24 cellular contexts compared by ENCODE assay signal in genomic region chr21:16072176-16072575, GRCh38.
DNase-seq lines count a peak whose midpoint lies in the region; ATAC-seq, FAIRE-seq and TF ChIP-seq lines count a peak whose summit lies in the region.
"Had no signal": no experiment of that assay in that cellular context is flagged by ENCODE, and none has a peak within 500 bp of the region (broad histone marks: within the 10 kb centered on the region; RNA-seq: fewer than 3 reads in every experiment).

No MANE protein-coding gene starts in this region.

- H3K9ac ChIP-seq in astrocyte (ENCODE audit: low read length), result peak overlapping the region; percentile 84
- H3K9ac ChIP-seq: neural progenitor cell, SK-N-SH had no signal

- ATAC-seq in psoas muscle, result no peak
- no peak for ATAC-seq in HG03565 (IDR thresholded peaks at IDR 0.05; ENCODE audit: unreplicated experiment)
- ATAC-seq: activated CD4-positive, CD25-positive, alpha-beta regulatory T cell treated with anti-CD3 and anti-CD28 coated beads, Interleukin-2, amount 50 U/mL, for 24 hours; GM12878; lower lobe of right lung; T-helper 17 cell had no signal

- H3K27ac ChIP-seq in astrocyte (ENCODE audit: low read depth, low read length) (peak overlapping the region; percentile 83), ovary (no peak overlapping the region), psoas muscle (no peak overlapping the region)
- H3K27ac ChIP-seq: lower lobe of right lung, neural progenitor cell had no signal

- H3K36me3 Mint-ChIP-seq in astrocyte (ENCODE audit: low read depth, unreplicated experiment), result no peaks in the 10 kb centered on the region
- H3K36me3 Mint-ChIP-seq: activated CD4-positive, alpha-beta memory T cell treated with anti-CD3 and anti-CD28 coated beads for 36 hours; activated naive CD4-positive, alpha-beta T cell treated with anti-CD3 and anti-CD28 coated beads, Interleukin-2, amount 50 U/mL, for 24 hours; neural progenitor cell had no signal

- no peaks in the 10 kb centered on the region for H3K9me3 Mint-ChIP-seq in astrocyte (ENCODE audit: unreplicated experiment)
- H3K9me3 Mint-ChIP-seq: activated CD4-positive, alpha-beta memory T cell treated with anti-CD3 and anti-CD28 coated beads for 36 hours; activated naive CD4-positive, alpha-beta T cell treated with anti-CD3 and anti-CD28 coated beads, Interleukin-2, amount 50 U/mL, for 24 hours; activated T-helper 2 cell treated with anti-CD3 and anti-CD28 coated beads, Interferon-gamma antibody, Interleukin-2, Interleukin-4, amounts not matched to agents 10 μg/mL and 5 μg/mL and 100 μg/mL, durations not matched to agents 14 hours and 24 hours and 36 hours; neural progenitor cell had no signal

- intact Hi-C loops in ovary (cut with DNase I), result loop anchor here in 2 of 4 donors (10.0 kb wide), 1 partner anchor 263 kb away; no protein-coding TSS in a partner anchor
- intact Hi-C loops in posterior vena cava (cut with DNase I), result loop anchor here in 1 of 2 donors (10.0 kb wide), 1 partner anchor 113 kb away; no protein-coding TSS in a partner anchor
- intact Hi-C loops in psoas muscle (cut with DNase I), result no loop called here

- H2AFZ ChIP-seq in astrocyte (ENCODE audit: low read depth, low read length), result no peak overlapping the region

- H3K27ac Mint-ChIP-seq in astrocyte (ENCODE audit: unreplicated experiment), result no peak overlapping the region
- H3K27ac Mint-ChIP-seq: activated CD4-positive, alpha-beta memory T cell treated with anti-CD3 and anti-CD28 coated beads for 36 hours; activated naive CD4-positive, alpha-beta T cell treated with anti-CD3 and anti-CD28 coated beads, Interleukin-2, amount 50 U/mL, for 24 hours; activated T-helper 2 cell treated with anti-CD3 and anti-CD28 coated beads, Interferon-gamma antibody, Interleukin-2, Interleukin-4, amounts not matched to agents 10 μg/mL and 5 μg/mL and 100 μg/mL, durations not matched to agents 14 hours and 24 hours and 36 hours; T-helper 17 cell had no signal

- H3K4me1 Mint-ChIP-seq in astrocyte (ENCODE audit: low read depth, unreplicated experiment), result no peaks in the 10 kb centered on the region
- H3K4me1 Mint-ChIP-seq: activated naive CD4-positive, alpha-beta T cell treated with anti-CD3 and anti-CD28 coated beads, Interleukin-2, amount 50 U/mL, for 24 hours; T-helper 17 cell had no signal

- H3K4me1 ChIP-seq in astrocyte (ENCODE audit: insufficient read depth, low read length), result peaks cover 17% of the 10 kb centered on the region
- no peaks in the 10 kb centered on the region for H3K4me1 ChIP-seq in ovary (ENCODE audit: insufficient read depth)
- no peaks in the 10 kb centered on the region for H3K4me1 ChIP-seq in psoas muscle
- H3K4me1 ChIP-seq: lower lobe of right lung, neural progenitor cell had no signal

- no peak for FAIRE-seq in astrocyte (lab: Jason Lieb, UNC)
- FAIRE-seq: GM12878 had no signal

- H4K20me1 ChIP-seq in astrocyte (ENCODE audit: insufficient read depth, low read length), result no peaks in the 10 kb centered on the region

- H3K27me3 ChIP-seq in astrocyte (ENCODE audit: insufficient read depth, low read length) (no peaks in the 10 kb centered on the region), ovary (no peaks in the 10 kb centered on the region), psoas muscle (ENCODE audit: insufficient read depth in 3 of 3, low read length in 2 of 3) (no peaks in the 10 kb centered on the region)
- H3K27me3 ChIP-seq: neural progenitor cell, stomach had no signal

- H3K4me3 Mint-ChIP-seq in astrocyte (ENCODE audit: unreplicated experiment), result no peak overlapping the region
- H3K4me3 Mint-ChIP-seq: activated CD4-positive, alpha-beta memory T cell treated with anti-CD3 and anti-CD28 coated beads for 36 hours; activated naive CD4-positive, alpha-beta T cell treated with anti-CD3 and anti-CD28 coated beads, Interleukin-2, amount 50 U/mL, for 24 hours; neural progenitor cell; T-helper 17 cell had no signal

- H3K4me3 ChIP-seq in astrocyte (ENCODE audit: insufficient read depth, low read depth, low read length) (peak overlapping the region; percentile 71), ovary (peak overlapping the region; percentile 22), psoas muscle (no peak overlapping the region)
- H3K4me3 ChIP-seq: GM12878, lower lobe of right lung, neural progenitor cell, smooth muscle cell had no signal

- TF ChIP-seq POLR2A in ovary (IDR thresholded peaks at IDR 0.05), result no peak

- peak overlapping the region; percentile 91 for H3K4me2 ChIP-seq in astrocyte (ENCODE audit: low read length)
- H3K4me2 ChIP-seq: neural progenitor cell, SK-N-SH, smooth muscle cell had no signal

- no peaks in the 10 kb centered on the region for H3K36me3 ChIP-seq in astrocyte (ENCODE audit: insufficient read depth, low read length)
- no peaks in the 10 kb centered on the region for H3K36me3 ChIP-seq in ovary
- H3K36me3 ChIP-seq in psoas muscle (ENCODE audit: insufficient read depth in 1 of 2, low read depth in 1 of 2), result no peaks in the 10 kb centered on the region
- H3K36me3 ChIP-seq: lower lobe of right lung, neural progenitor cell, stomach had no signal

- no peaks in the 10 kb centered on the region for H3K79me2 ChIP-seq in astrocyte (ENCODE audit: insufficient read depth, low read length)

- no peaks in the 10 kb centered on the region for H3K27me3 Mint-ChIP-seq in astrocyte (ENCODE audit: low read depth, unreplicated experiment)

- no peak for DNase-seq in astrocyte (ENCODE audit: low read depth)
- peak; percentile 68 for DNase-seq in inferior parietal cortex (ENCODE audit: extremely low spot score)
- no peak for DNase-seq in ovary
- no peak for DNase-seq in posterior vena cava (ENCODE audit: low spot score)
- no peak for DNase-seq in psoas muscle
- no peak for DNase-seq in DMS153 treated with DMSO at 0.1 percent for 48 hours (lab: John Stamatoyannopoulos, UW; ENCODE audit: unreplicated experiment)
- DNase-seq: activated CD4-positive, alpha-beta memory T cell treated with anti-CD3 and anti-CD28 coated beads for 36 hours; KG1; lower lobe of right lung; NCI-H1436; NCI-H2107; retina; SK-N-SH; stimulated activated CD4-positive, alpha-beta T cell treated with anti-CD3 and anti-CD28 coated beads, Interleukin-1b, Interleukin-23, amount 100 ng/mL, for 48 hours; stomach; T-helper 17 cell; trophoblast cell had no signal

- TF ChIP-seq CTCF in astrocyte (IDR thresholded peaks at IDR 0.05; ENCODE audit: insufficient read depth, low read depth, low read length), result no peak
- TF ChIP-seq CTCF in ovary (IDR thresholded peaks at IDR 0.05), result no peak
- TF ChIP-seq CTCF in psoas muscle (IDR thresholded peaks at IDR 0.05), result no peak

- TF ChIP-seq EP300 in ovary (IDR thresholded peaks at IDR 0.05), result no peak

- no peaks in the 10 kb centered on the region for H3K9me3 ChIP-seq in astrocyte (ENCODE audit: insufficient read depth, low read depth, low read length)
- no peaks in the 10 kb centered on the region for H3K9me3 ChIP-seq in ovary
- H3K9me3 ChIP-seq in psoas muscle, result no peaks in the 10 kb centered on the region
- H3K9me3 ChIP-seq: lower lobe of right lung, SK-N-SH, stomach had no signal

- WGBS in ovary, 3 donors, result 79 to 96% (median 93%) methylated on average over 3 of the region's 3 CpGs
- WGBS in psoas muscle, 3 donors, result 90 to 93% (median 92%) methylated on average over 3 of the region's 3 CpGs
